11 cellular contexts compared by ENCODE assay signal in genomic region chr6:43515808-43516207, GRCh38. TPM values are rescaled to one million over a fixed set of nuclear protein-coding genes. Genes with fewer than 3 reads are reported as not detected.
A peak's percentile ranks its signal among the peaks of the same experiment; 100 is the strongest.
DNase-seq lines count a peak whose midpoint lies in the region; ATAC-seq and TF ChIP-seq lines count a peak whose summit lies in the region.
"Had no signal": no experiment of that assay in that cellular context is flagged by ENCODE, and none has a peak within 500 bp of the region (broad histone marks: within the 10 kb centered on the region; RNA-seq: fewer than 3 reads in every experiment).

No MANE protein-coding gene starts in this region.

- ATAC-seq in left cardiac atrium, result no peak
- ATAC-seq in GM21737 (IDR thresholded peaks at IDR 0.05; ENCODE audit: unreplicated experiment), result no peak
- no peak for ATAC-seq in GM18519 (IDR thresholded peaks at IDR 0.05; ENCODE audit: low FRiP score, unreplicated experiment)

- TF ChIP-seq CTCF in right atrium auricular region (IDR thresholded peaks at IDR 0.05), result no peak
- TF ChIP-seq CTCF in cardiac fibroblast (IDR thresholded peaks at IDR 0.05; ENCODE audit: low read depth, low read length), result no peak

- H3K4me1 ChIP-seq in right atrium auricular region, result peaks cover 0 to 53% of the 10 kb centered on the region in 2 donors
- peaks cover 38% of the 10 kb centered on the region for H3K4me1 ChIP-seq in mononuclear cell (ENCODE audit: insufficient read depth, low read length)

- intact Hi-C loops in left cardiac atrium (cut with DNase I), result no loop called here

- peaks cover 59% of the 10 kb centered on the region for H3K36me3 ChIP-seq in right atrium auricular region

- no peaks in the 10 kb centered on the region for H3K27me3 ChIP-seq in right atrium auricular region
- H3K27me3 ChIP-seq in mononuclear cell (ENCODE audit: insufficient read depth, low read length), result no peaks in the 10 kb centered on the region

- H3K9me3 ChIP-seq in right atrium auricular region (no peaks in the 10 kb centered on the region), mononuclear cell (ENCODE audit: low read depth, low read length) (no peaks in the 10 kb centered on the region)

- DNase-seq in right atrium auricular region (ENCODE audit: low spot score) (no peak), left cardiac atrium (no peak), cardiac fibroblast (ENCODE audit: low read depth in 2 of 2) (no peak), iPS-NIHi7 (ENCODE audit: extremely low spot score) (no peak)
- no peak for DNase-seq in activated naive CD4-positive, alpha-beta T cell treated with anti-CD3 and anti-CD28 coated beads, Interleukin-2, amount 50 U/mL, for 16 hours
- DNase-seq: activated CD8-positive, alpha-beta T cell treated with anti-CD3 and anti-CD28 coated beads for 36 hours; EL; NCI-H1436 treated with DMSO at 0.1 percent for 48 hours had no signal

- peak overlapping the region in 1 of 2 donors; percentile 87 for H3K27ac ChIP-seq in right atrium auricular region

- H3K4me3 ChIP-seq in right atrium auricular region, result peak overlapping the region; percentile 83 to 91
- H3K4me3 ChIP-seq in cardiac fibroblast (replicated peaks in 1 of 2; ENCODE audit: low read depth in 2 of 2, low read length in 2 of 2), result peak overlapping the region; percentile 79 to 93
- H3K4me3 ChIP-seq in mononuclear cell (ENCODE audit: low read length), result peak overlapping the region; percentile 85

RNA-seq across cellular contexts. Expression of gene YIPF3, which starts 0.9 kb away (rescaled TPM):
- total RNA-seq in right atrium auricular region (100 to 1,000 TPM in 1 of 2 donors, 10 to 100 TPM in 1; 84.0 to 103 TPM), left cardiac atrium (10 to 100 TPM; 64.4 to 73.5 TPM), mononuclear cell (29.4 TPM)

RNA-seq across cellular contexts. Expression of gene POLR1C, which starts 1.1 kb away (rescaled TPM):
- 10 to 100 TPM; 13.5 to 13.9 TPM for total RNA-seq in right atrium auricular region
- 10 to 100 TPM; 17.8 to 28.3 TPM for total RNA-seq in left cardiac atrium
- 22.7 TPM for total RNA-seq in mononuclear cell

RNA-seq across cellular contexts. Expression of gene LRRC73, which starts 5.7 kb away (rescaled TPM):
- total RNA-seq in right atrium auricular region (under 1 TPM; 0.41 to 0.90 TPM), left cardiac atrium (1 to 10 TPM in 1 of 2 donors, under 1 TPM in 1; 0.50 to 1.2 TPM), mononuclear cell (not detected)

RNA-seq across cellular contexts. Expression of gene TJAP1, which starts 38.4 kb away (rescaled TPM):
- 10 to 100 TPM; 15.8 to 22.0 TPM for total RNA-seq in right atrium auricular region
- 10 to 100 TPM; 17.4 to 18.3 TPM for total RNA-seq in left cardiac atrium
- total RNA-seq in mononuclear cell, result 9.0 TPM
